14 cellular contexts compared by ENCODE assay signal in genomic region chr2:111042772-111043771, GRCh38.
DNase-seq lines count a peak whose midpoint lies in the region; ATAC-seq and TF ChIP-seq lines count a peak whose summit lies in the region.
"Had no signal": no experiment of that assay in that cellular context is flagged by ENCODE, and none has a peak within 500 bp of the region (broad histone marks: within the 10 kb centered on the region; RNA-seq: fewer than 3 reads in every experiment).

No MANE protein-coding gene starts in this region.

- no peaks in the 10 kb centered on the region for H3K27me3 ChIP-seq in mammary epithelial cell (ENCODE audit: insufficient read depth, low read length)
- H3K27me3 ChIP-seq: BE2C had no signal

- H3K36me3 ChIP-seq in mammary epithelial cell (ENCODE audit: insufficient read depth, low read length): no peaks in the 10 kb centered on the region
- H3K36me3 ChIP-seq: BE2C had no signal

- in situ Hi-C loops in mammary epithelial cell (cut with MboI; ENCODE audit: low sequenced_read_pairs in 2 of 2): no loop called here

- no peak for TF ChIP-seq CTCF in mammary epithelial cell (conservative IDR thresholded peaks at IDR 0.05 in 1 of 2, IDR thresholded peaks at IDR 0.05 in 1 of 2; ENCODE audit: extremely low read depth in 1 of 2, insufficient read depth in 1 of 2, low read depth in 1 of 2, low read length in 2 of 2)

- WGBS in mammary epithelial cell (ENCODE audit: low coverage, missing lambda C conversion rate): 68% methylated on average over 16 of the region's 20 CpGs

- peak overlapping the region; percentile 50 for H3K4me3 Mint-ChIP-seq in activated T-helper 1 cell treated with anti-CD3 and anti-CD28 coated beads, Interleukin-12 subunit alpha, Interleukin-12 subunit beta, Interleukin-2, Interleukin-4 antibody, amounts not matched to agents 30 ng/mL and 10 ng/mL and 1 ng/mL, durations not matched to agents 14 hours and 24 hours and 36 hours
- H3K4me3 Mint-ChIP-seq: dendritic cell treated with granulocyte-macrophage colony-stimulating factor and Interleukin-4, amounts not matched to agents 40 ng/mL and 50 ng/mL, for 4 days had no signal

- CTCF ChIA-PET in mammary epithelial cell (lab: Charles Lee; ENCODE audit: low non-redundant PET): no interaction called here

- peaks cover 34% of the 10 kb centered on the region for H3K4me1 Mint-ChIP-seq in activated T-helper 1 cell treated with anti-CD3 and anti-CD28 coated beads, Interleukin-12 subunit alpha, Interleukin-12 subunit beta, Interleukin-2, Interleukin-4 antibody, amounts not matched to agents 30 ng/mL and 10 ng/mL and 1 ng/mL, durations not matched to agents 14 hours and 24 hours and 36 hours (ENCODE audit: low read depth)

- peak; percentile 44 for DNase-seq in activated naive CD4-positive, alpha-beta T cell treated with Interleukin-2 at 50 U/mL for 16 hours
- no peak for DNase-seq in activated naive CD4-positive, alpha-beta T cell (lab: John Stamatoyannopoulos, UW)
- DNase-seq in activated T-helper 1 cell treated with anti-CD3 and anti-CD28 coated beads, Interleukin-12 subunit alpha, Interleukin-12 subunit beta, Interleukin-2, Interleukin-4 antibody, amounts not matched to agents 30 ng/mL and 10 ng/mL and 1 ng/mL, durations not matched to agents 14 hours and 24 hours and 36 hours (ENCODE audit: low spot score): no peak
- peak; percentile 49 for DNase-seq in stimulated activated naive CD8-positive, alpha-beta T cell treated with anti-CD3 and anti-CD28 coated beads, Interleukin-15, Interleukin-2, amounts not matched to agents 100 U/mL and 50 U/mL, for 24 hours
- no peak for DNase-seq in mammary epithelial cell
- no peak for DNase-seq in left colon
- DNase-seq in DMS53 treated with DMSO at 0.1 percent for 48 hours (lab: John Stamatoyannopoulos, UW; ENCODE audit: unreplicated experiment): no peak
- DNase-seq: BE2C, head of caudate nucleus, mesenchymal stem cell, NCI-H345 had no signal

- no TSS peak for BruUV-seq in mammary epithelial cell (replicated peaks; lab: Mats Ljungman, UMichigan)

- intact Hi-C loops in activated T-helper 1 cell treated with anti-CD3 and anti-CD28 coated beads, Interleukin-12 subunit alpha, Interleukin-12 subunit beta, Interleukin-2, Interleukin-4 antibody, amounts not matched to agents 30 ng/mL and 10 ng/mL and 1 ng/mL, durations not matched to agents 14 hours and 24 hours and 36 hours (cut with micrococcal nuclease): loop anchor here (5.0 kb wide), 1 partner anchor 296 kb away; no protein-coding TSS in a partner anchor
- intact Hi-C loops in mammary epithelial cell (cut with micrococcal nuclease): no loop called here
- intact Hi-C loops in left colon (cut with DNase I, micrococcal nuclease): no loop called here

- no peak overlapping the region for H3K4me2 ChIP-seq in mammary epithelial cell (ENCODE audit: insufficient read depth, low read depth, low read length)

- H3K4me3 ChIP-seq in mammary epithelial cell (replicated peaks in 1 of 3; ENCODE audit: insufficient read depth in 1 of 3, low read depth in 2 of 3, low read length in 3 of 3): no peak overlapping the region
- H3K4me3 ChIP-seq: K562 had no signal

- no peak overlapping the region for H3K9ac ChIP-seq in mammary epithelial cell (ENCODE audit: insufficient read depth, low read length)

- peaks cover 21% of the 10 kb centered on the region for H3K27me3 Mint-ChIP-seq in activated T-helper 1 cell treated with anti-CD3 and anti-CD28 coated beads, Interleukin-12 subunit alpha, Interleukin-12 subunit beta, Interleukin-2, Interleukin-4 antibody, amounts not matched to agents 30 ng/mL and 10 ng/mL and 1 ng/mL, durations not matched to agents 14 hours and 24 hours and 36 hours (ENCODE audit: insufficient read depth)

- peak overlapping the region; percentile 85 for H3K27ac Mint-ChIP-seq in activated T-helper 1 cell treated with anti-CD3 and anti-CD28 coated beads, Interleukin-12 subunit alpha, Interleukin-12 subunit beta, Interleukin-2, Interleukin-4 antibody, amounts not matched to agents 30 ng/mL and 10 ng/mL and 1 ng/mL, durations not matched to agents 14 hours and 24 hours and 36 hours
- H3K27ac Mint-ChIP-seq: dendritic cell treated with granulocyte-macrophage colony-stimulating factor and Interleukin-4, amounts not matched to agents 40 ng/mL and 50 ng/mL, for 4 days had no signal

- no peak overlapping the region for H3K27ac ChIP-seq in mammary epithelial cell (ENCODE audit: insufficient read depth, low read depth, low read length)

- H3K79me2 ChIP-seq in mammary epithelial cell (ENCODE audit: insufficient read depth, low read length): no peaks in the 10 kb centered on the region

- H3K36me3 Mint-ChIP-seq in activated T-helper 1 cell treated with anti-CD3 and anti-CD28 coated beads, Interleukin-12 subunit alpha, Interleukin-12 subunit beta, Interleukin-2, Interleukin-4 antibody, amounts not matched to agents 30 ng/mL and 10 ng/mL and 1 ng/mL, durations not matched to agents 14 hours and 24 hours and 36 hours (ENCODE audit: low read depth): peaks cover 4% of the 10 kb centered on the region

- dilution Hi-C loops in mammary epithelial cell (cut with HindIII; ENCODE audit: low sequenced_read_pairs): no loop called here

- H3K4me1 ChIP-seq in mammary epithelial cell (ENCODE audit: insufficient read depth, low read length): no peaks in the 10 kb centered on the region
- H3K4me1 ChIP-seq: BE2C had no signal

- H2AFZ ChIP-seq in mammary epithelial cell (ENCODE audit: low read depth, low read length): no peak overlapping the region

- ATAC-seq in HG02642 (IDR thresholded peaks at IDR 0.05; ENCODE audit: poor library complexity, unreplicated experiment) (peak; percentile 77), left colon (no peak)
- peak; percentile 72 for ATAC-seq in stimulated activated naive CD8-positive, alpha-beta T cell treated with anti-CD3 and anti-CD28 coated beads, Interleukin-15, Interleukin-2, amounts not matched to agents 100 U/mL and 50 U/mL, for 24 hours

- no peaks in the 10 kb centered on the region for H4K20me1 ChIP-seq in mammary epithelial cell (ENCODE audit: insufficient read depth, low read length)

- no peaks in the 10 kb centered on the region for H3K9me3 ChIP-seq in mammary epithelial cell (replicated peaks; ENCODE audit: insufficient read depth, low read length)
- H3K9me3 ChIP-seq: BE2C had no signal

- H3K9me3 Mint-ChIP-seq in activated T-helper 1 cell treated with anti-CD3 and anti-CD28 coated beads, Interleukin-12 subunit alpha, Interleukin-12 subunit beta, Interleukin-2, Interleukin-4 antibody, amounts not matched to agents 30 ng/mL and 10 ng/mL and 1 ng/mL, durations not matched to agents 14 hours and 24 hours and 36 hours: peaks cover 21% of the 10 kb centered on the region

Comparison
In these comparisons a context has a peak if more than half of its experiments do, and no peak if none do; other contexts are left out.
1. DNase-seq: peak in activated naive CD4-positive, alpha-beta T cell treated with Interleukin-2 at 50 U/mL for 16 hours (single experiment) and stimulated activated naive CD8-positive, alpha-beta T cell treated with anti-CD3 and anti-CD28 coated beads, Interleukin-15, Interleukin-2, amounts not matched to agents 100 U/mL and 50 U/mL, for 24 hours (single experiment); none in activated naive CD4-positive, alpha-beta T cell (0 of 4), activated T-helper 1 cell treated with anti-CD3 and anti-CD28 coated beads, Interleukin-12 subunit alpha, Interleukin-12 subunit beta, Interleukin-2, Interleukin-4 antibody, amounts not matched to agents 30 ng/mL and 10 ng/mL and 1 ng/mL, durations not matched to agents 14 hours and 24 hours and 36 hours (single experiment), mammary epithelial cell (single experiment), left colon (0 of 2) and DMS53 treated with DMSO at 0.1 percent for 48 hours (single experiment).